17 cellular contexts compared by ENCODE assay signal in genomic region chr3:188369526-188369925, GRCh38.
DNase-seq lines count a peak whose midpoint lies in the region; ATAC-seq, FAIRE-seq and TF ChIP-seq lines count a peak whose summit lies in the region.
"Had no signal": no experiment of that assay in that cellular context is flagged by ENCODE, and none has a peak within 500 bp of the region (broad histone marks: within the 10 kb centered on the region; RNA-seq: fewer than 3 reads in every experiment).

No MANE protein-coding gene starts in this region.

- no peak for DNase-seq in activated naive CD8-positive, alpha-beta T cell treated with anti-CD3 and anti-CD28 coated beads for 36 hours
- DNase-seq in RCC 7860 (ENCODE audit: low spot score) (peak; percentile 18), glutamatergic neuron (no peak), SJCRH30 (no peak), DMS79 treated with DMSO at 0.1 percent for 48 hours (lab: John Stamatoyannopoulos, UW) (no peak)
- DNase-seq: 8988T, H7, NCI-H1048, NCI-H146, NCI-H446, NCI-H82, Right ventricle myocardium superior had no signal

- H3K27me3 Mint-ChIP-seq in activated naive CD8-positive, alpha-beta T cell: no peaks in the 10 kb centered on the region
- H3K27me3 Mint-ChIP-seq in activated naive CD8-positive, alpha-beta T cell treated with anti-CD3 and anti-CD28 coated beads for 36 hours: no peaks in the 10 kb centered on the region
- no peaks in the 10 kb centered on the region for H3K27me3 Mint-ChIP-seq in glutamatergic neuron (ENCODE audit: unreplicated experiment)

- H3K36me3 ChIP-seq in gastroesophageal sphincter: no peaks in the 10 kb centered on the region
- peaks cover 0 to 3% of the 10 kb centered on the region in 2 donors for H3K36me3 ChIP-seq in stomach smooth muscle (ENCODE audit: control insufficient read depth in 2 of 2, insufficient read depth in 2 of 2, low read length in 2 of 2)
- H3K36me3 ChIP-seq in SJCRH30: no peaks in the 10 kb centered on the region
- H3K36me3 ChIP-seq: BLaER1 had no signal

- no peak for ATAC-seq in gastroesophageal sphincter
- ATAC-seq: Panc1 had no signal

- no peaks in the 10 kb centered on the region for H3K9me3 ChIP-seq in gastroesophageal sphincter
- H3K9me3 ChIP-seq in stomach smooth muscle (ENCODE audit: control insufficient read depth in 2 of 2, low read length in 2 of 2): no peaks in the 10 kb centered on the region
- no peaks in the 10 kb centered on the region for H3K9me3 ChIP-seq in SJCRH30 (replicated peaks)
- H3K9me3 ChIP-seq: BLaER1 had no signal

- TF ChIP-seq EP300 in gastroesophageal sphincter (IDR thresholded peaks at IDR 0.05): no peak

- no peak for TF ChIP-seq POLR2A in gastroesophageal sphincter (IDR thresholded peaks at IDR 0.05)

- 86 to 97% methylated on average over 3 of the region's 3 CpGs for WGBS in gastroesophageal sphincter (ENCODE audit: low coverage in 1 of 2), 2 donors

- peaks cover 19% of the 10 kb centered on the region for H3K4me1 Mint-ChIP-seq in activated naive CD8-positive, alpha-beta T cell (ENCODE audit: low read depth)
- peaks cover 19% of the 10 kb centered on the region for H3K4me1 Mint-ChIP-seq in activated naive CD8-positive, alpha-beta T cell treated with anti-CD3 and anti-CD28 coated beads for 36 hours
- no peaks in the 10 kb centered on the region for H3K4me1 Mint-ChIP-seq in glutamatergic neuron (ENCODE audit: low read depth, unreplicated experiment)

- H3K4me3 ChIP-seq in gastroesophageal sphincter (no peak overlapping the region), stomach smooth muscle (ENCODE audit: low read length in 2 of 2) (no peak overlapping the region), SJCRH30 (no peak overlapping the region)
- H3K4me3 ChIP-seq: BLaER1 had no signal

- H3K27ac Mint-ChIP-seq in activated naive CD8-positive, alpha-beta T cell: peak overlapping the region; percentile 34
- no peak overlapping the region for H3K27ac Mint-ChIP-seq in activated naive CD8-positive, alpha-beta T cell treated with anti-CD3 and anti-CD28 coated beads for 36 hours
- H3K27ac Mint-ChIP-seq in glutamatergic neuron (ENCODE audit: unreplicated experiment): no peak overlapping the region

- FAIRE-seq in RCC 7860 (lab: Jason Lieb, UNC): no peak

- H3K36me3 Mint-ChIP-seq in activated naive CD8-positive, alpha-beta T cell: no peaks in the 10 kb centered on the region
- H3K36me3 Mint-ChIP-seq in activated naive CD8-positive, alpha-beta T cell treated with anti-CD3 and anti-CD28 coated beads for 36 hours: peaks cover 9% of the 10 kb centered on the region
- no peaks in the 10 kb centered on the region for H3K36me3 Mint-ChIP-seq in glutamatergic neuron (ENCODE audit: unreplicated experiment)

- H3K27ac ChIP-seq in gastroesophageal sphincter: peak overlapping the region in 3 of 4 donors; percentile 38 to 74 (median 72)
- peak overlapping the region; percentile 46 for H3K27ac ChIP-seq in stomach smooth muscle (ENCODE audit: low read length)
- H3K27ac ChIP-seq in SJCRH30: no peak overlapping the region
- H3K27ac ChIP-seq: BLaER1 had no signal

- H3K9ac ChIP-seq in stomach smooth muscle (ENCODE audit: low read length in 2 of 2): no peak overlapping the region
- H3K9ac ChIP-seq: BLaER1 had no signal

- H3K9me3 Mint-ChIP-seq in activated naive CD8-positive, alpha-beta T cell (ENCODE audit: low read depth): no peaks in the 10 kb centered on the region
- peaks cover 4% of the 10 kb centered on the region for H3K9me3 Mint-ChIP-seq in activated naive CD8-positive, alpha-beta T cell treated with anti-CD3 and anti-CD28 coated beads for 36 hours
- H3K9me3 Mint-ChIP-seq in glutamatergic neuron (ENCODE audit: unreplicated experiment): no peaks in the 10 kb centered on the region

- peaks cover 17 to 64% (median 21%) of the 10 kb centered on the region in 3 donors for H3K4me1 ChIP-seq in gastroesophageal sphincter
- H3K4me1 ChIP-seq in stomach smooth muscle (ENCODE audit: control insufficient read depth, insufficient read depth, low read length): peaks cover 16% of the 10 kb centered on the region
- no peaks in the 10 kb centered on the region for H3K4me1 ChIP-seq in SJCRH30
- H3K4me1 ChIP-seq: BLaER1 had no signal

- TF ChIP-seq CTCF in gastroesophageal sphincter (IDR thresholded peaks at IDR 0.05) (no peak), glutamatergic neuron (IDR thresholded peaks at IDR 0.05; ENCODE audit: partially characterized antibody, unreplicated experiment) (no peak)

- no peak overlapping the region for H3K4me3 Mint-ChIP-seq in activated naive CD8-positive, alpha-beta T cell
- H3K4me3 Mint-ChIP-seq in activated naive CD8-positive, alpha-beta T cell treated with anti-CD3 and anti-CD28 coated beads for 36 hours: no peak overlapping the region
- no peak overlapping the region for H3K4me3 Mint-ChIP-seq in glutamatergic neuron (ENCODE audit: unreplicated experiment)

- H3K27me3 ChIP-seq in gastroesophageal sphincter: no peaks in the 10 kb centered on the region
- H3K27me3 ChIP-seq in stomach smooth muscle (ENCODE audit: control insufficient read depth in 1 of 2, insufficient read depth in 2 of 2, low read length in 2 of 2): no peaks in the 10 kb centered on the region
- H3K27me3 ChIP-seq in SJCRH30: no peaks in the 10 kb centered on the region
- H3K27me3 ChIP-seq: BLaER1 had no signal
